ENCODE assay signal across 26 cellular contexts in genomic region chr4:124931050-124931449, GRCh38.
DNase-seq lines count a peak whose midpoint lies in the region; ATAC-seq, FAIRE-seq and TF ChIP-seq lines count a peak whose summit lies in the region.
"Had no signal": no experiment of that assay in that cellular context is flagged by ENCODE, and none has a peak within 500 bp of the region (broad histone marks: within the 10 kb centered on the region; RNA-seq: fewer than 3 reads in every experiment).

No MANE protein-coding gene starts in this region.

- H4K91ac ChIP-seq in IMR-90 (ENCODE audit: insufficient read depth, low read depth, low read length), result no peak overlapping the region

- H3K9ac ChIP-seq in IMR-90 (ENCODE audit: low read depth, low read length), result no peak overlapping the region

- no peak overlapping the region for H4K8ac ChIP-seq in IMR-90 (ENCODE audit: low read depth in 2 of 2, low read length in 2 of 2)

- BruUV-seq in IMR-90 (replicated peaks; lab: Mats Ljungman, UMichigan), result no TSS peak

- dilution Hi-C loops in IMR-90 (cut with HindIII; ENCODE audit: low sequenced_read_pairs, unreplicated experiment), result no loop called here

- no peak overlapping the region for H3K18ac ChIP-seq in IMR-90 (ENCODE audit: low read depth, low read length)

- H3K9me1 ChIP-seq in IMR-90 (ENCODE audit: insufficient read depth, low read length), result no peaks in the 10 kb centered on the region

- H2BK5ac ChIP-seq in IMR-90 (ENCODE audit: low read depth, low read length, poor library complexity, severe bottlenecking), result no peak overlapping the region

- H3K14ac ChIP-seq in IMR-90 (replicated peaks; ENCODE audit: low read depth, low read length), result no peak overlapping the region

- no peak overlapping the region for H4K5ac ChIP-seq in IMR-90 (ENCODE audit: low read depth, low read length)

- ATAC-seq in IMR-90 (ENCODE audit: low read depth) (peak; percentile 90), GM18502 (IDR thresholded peaks at IDR 0.05; ENCODE audit: poor library complexity, unreplicated experiment) (no peak), HG02798 (IDR thresholded peaks at IDR 0.05; ENCODE audit: poor library complexity, unreplicated experiment) (no peak)
- ATAC-seq: naive thymus-derived CD4-positive, alpha-beta T cell had no signal

- CTCF ChIA-PET in IMR-90 (lab: Yijun Ruan, JAX), result no interaction called here

- no peak overlapping the region for H3K4me3 ChIP-seq in IMR-90 (ENCODE audit: insufficient read depth, low read depth, low read length)
- H3K4me3 ChIP-seq in foreskin fibroblast (ENCODE audit: low read depth in 1 of 2, low read length in 2 of 2), result no peak overlapping the region
- H3K4me3 ChIP-seq in small intestine (ENCODE audit: low read depth in 1 of 2, low read length in 2 of 2), result no peak overlapping the region
- H3K4me3 ChIP-seq: spleen, suprapubic skin, vagina had no signal

- H3K27me3 ChIP-seq in IMR-90 (ENCODE audit: control insufficient read depth, insufficient read depth, low read length) (no peaks in the 10 kb centered on the region), small intestine (ENCODE audit: control insufficient read depth in 2 of 2, insufficient read depth in 2 of 2, low read length in 2 of 2) (no peaks in the 10 kb centered on the region)
- H3K27me3 ChIP-seq: spleen, suprapubic skin, vagina had no signal

- H3K9me3 ChIP-seq in IMR-90 (ENCODE audit: control insufficient read depth, insufficient read depth, low read length) (no peaks in the 10 kb centered on the region), small intestine (ENCODE audit: control insufficient read depth, low read depth) (no peaks in the 10 kb centered on the region)
- H3K9me3 ChIP-seq: suprapubic skin, vagina had no signal

- no peak overlapping the region for H3K4ac ChIP-seq in IMR-90 (ENCODE audit: low read depth, low read length)

- DNase-seq in AG08395 (ENCODE audit: low spot score) (peak; percentile 6), IMR-90 (peak; percentile 77), amniotic stem cell (lab: John Stamatoyannopoulos, UW) (peak; percentile 34), foreskin fibroblast (peak; percentile 37 to 53), NCI-H82 (lab: John Stamatoyannopoulos, UW) (no peak), small intestine (no peak)
- DNase-seq: activated effector memory CD4-positive, alpha-beta T cell treated with anti-CD3 and anti-CD28 coated beads, Interleukin-2, amount 50 U/mL, for 16 hours; amygdala; CD4-positive, CD25-positive, alpha-beta regulatory T cell; foreskin melanocyte; H7; hypothalamus; KBM-7; naive thymus-derived CD4-positive, alpha-beta T cell; NCI-H2029 treated with DMSO at 0.1 percent for 48 hours; NCI-H510A treated with DMSO at 0.1 percent for 48 hours; Right ventricle myocardium superior; spleen had no signal

- FAIRE-seq in small intestine (lab: Jason Lieb, UNC), result no peak
- FAIRE-seq: endometrium, GM12892, keratinocyte had no signal

- H3K79me1 ChIP-seq in IMR-90 (ENCODE audit: low read depth in 1 of 2, low read length in 2 of 2), result no peaks in the 10 kb centered on the region

- H2BK120ac ChIP-seq in IMR-90 (ENCODE audit: low read depth, low read length), result no peak overlapping the region

- H2BK20ac ChIP-seq in IMR-90 (ENCODE audit: low read depth, low read length), result no peak overlapping the region

- no peak overlapping the region for H2AK9ac ChIP-seq in IMR-90 (replicated peaks; ENCODE audit: low read depth, low read length, poor library complexity)

- no peak overlapping the region for H3K23ac ChIP-seq in IMR-90 (ENCODE audit: low read depth, low read length)

- H4K20me1 ChIP-seq in IMR-90 (ENCODE audit: insufficient read depth, low read length), result no peaks in the 10 kb centered on the region

- intact Hi-C loops in IMR-90 (cut with micrococcal nuclease), result loop anchor here (10.0 kb wide), 2 partner anchors 314 to 596 kb away; no protein-coding TSS in a partner anchor

- TF ChIP-seq CTCF in IMR-90 (conservative IDR thresholded peaks at IDR 0.05; ENCODE audit: low read depth, low read length) (no peak), foreskin fibroblast (IDR thresholded peaks at IDR 0.05; ENCODE audit: low read depth, low read length) (no peak)

- WGBS in IMR-90 (ENCODE audit: extremely low coverage in 2 of 2, insufficient read length in 1 of 2), 2 experiments, result no CpG with 5 or more reads among the region's 1 CpG
- 16 to 60% (median 42%) methylated on average over 1 of the region's 1 CpG for WGBS in small intestine, 3 donors

- no peak for TF ChIP-seq POLR2A in IMR-90 (IDR thresholded peaks at IDR 0.05; ENCODE audit: low read depth, low read length)

- peak overlapping the region; percentile 33; the same call in 1 of the 2 replicates for H3K4me2 ChIP-seq in IMR-90 (ENCODE audit: low read depth, low read length)

- no peak overlapping the region for H2AFZ ChIP-seq in IMR-90 (replicated peaks; ENCODE audit: low read length, poor library complexity)

- H3K27ac ChIP-seq in IMR-90 (ENCODE audit: insufficient read depth, low read length) (no peak overlapping the region), small intestine (ENCODE audit: low read depth in 1 of 2, low read length in 1 of 2) (no peak overlapping the region)
- H3K27ac ChIP-seq: HL-60, spleen, suprapubic skin, vagina had no signal

- H2AK5ac ChIP-seq in IMR-90 (ENCODE audit: low read depth, low read length), result no peak overlapping the region

- TF ChIP-seq RAD21 in IMR-90 (IDR thresholded peaks at IDR 0.05; ENCODE audit: low read length), result no peak

- H3K4me1 ChIP-seq in IMR-90 (ENCODE audit: control insufficient read depth, insufficient read depth, low read length) (no peaks in the 10 kb centered on the region; the same call in 1 of the 2 replicates), small intestine (ENCODE audit: control insufficient read depth in 2 of 2, insufficient read depth in 1 of 2, low read depth in 1 of 2, low read length in 1 of 2) (no peaks in the 10 kb centered on the region)
- H3K4me1 ChIP-seq: spleen had no signal

- POLR2A ChIA-PET in IMR-90 (lab: Charles Lee; ENCODE audit: unreplicated experiment), result no interaction called here

- in situ Hi-C loops in IMR-90 (cut with MboI; ENCODE audit: low sequenced_read_pairs), result no loop called here

- H3K36me3 ChIP-seq in IMR-90 (ENCODE audit: control insufficient read depth, insufficient read depth, low read length) (no peaks in the 10 kb centered on the region), small intestine (ENCODE audit: control insufficient read depth in 2 of 2, insufficient read depth in 2 of 2, low read length in 2 of 2) (no peaks in the 10 kb centered on the region)
- H3K36me3 ChIP-seq: spleen, suprapubic skin, vagina had no signal

- H3K56ac ChIP-seq in IMR-90 (ENCODE audit: extremely low read depth, insufficient read depth, low read length), result no peak overlapping the region

- no peak overlapping the region for H2BK15ac ChIP-seq in IMR-90 (ENCODE audit: low read depth, low read length)

TF ChIP-seq in IMR-90, 13 proteins besides CTCF, POLR2A, EP300 and RAD21:
- TF ChIP-seq CEBPB (IDR thresholded peaks at IDR 0.05; ENCODE audit: low read depth, low read length) (no peak), RCOR1 (IDR thresholded peaks at IDR 0.05; ENCODE audit: insufficient replicate concordance, low read length) (no peak)

Comparison
In these comparisons a context has a peak if more than half of its experiments do, and no peak if none do; other contexts are left out.
1. DNase-seq: peak in AG08395 (single experiment), IMR-90 (single experiment), amniotic stem cell (single experiment) and foreskin fibroblast (2 of 2); none in NCI-H82 (single experiment) and small intestine (single experiment).